8 cellular contexts compared by ENCODE assay signal in the genomic region with DNA sequence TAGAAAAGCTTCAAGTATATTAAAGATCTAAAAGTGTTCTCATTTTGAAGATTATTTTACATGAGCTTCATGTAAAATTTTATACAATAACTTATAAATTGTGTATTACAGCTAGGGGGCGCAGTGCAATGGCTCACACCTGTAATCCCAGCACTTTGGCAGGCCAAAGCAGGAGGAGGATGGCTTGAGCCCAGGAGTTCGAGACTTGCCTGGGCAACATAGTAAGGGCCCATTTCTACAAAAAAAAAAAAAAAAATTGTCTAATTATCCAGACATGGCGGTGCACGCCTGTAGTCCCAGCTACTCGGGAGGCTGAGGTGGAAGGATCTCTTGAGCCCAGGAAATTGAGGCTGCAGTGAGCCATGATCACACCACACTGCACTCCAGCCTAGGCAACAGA. TPM values are rescaled to one million over a fixed set of nuclear protein-coding genes. Genes with fewer than 3 reads are reported as not detected.
DNase-seq lines count a peak whose midpoint lies in the region; ATAC-seq and TF ChIP-seq lines count a peak whose summit lies in the region.

No MANE protein-coding gene starts in this region.

- no peak for TF ChIP-seq EP300 in Ishikawa (IDR thresholded peaks at IDR 0.05; ENCODE audit: borderline replicate concordance)

- TF ChIP-seq CTCF in esophagus squamous epithelium (IDR thresholded peaks at IDR 0.05) (peak in 5 of 6 experiments; percentile 40 to 67 (median 58)), prostate gland (IDR thresholded peaks at IDR 0.05) (peak in 3 of 4 experiments; percentile 35 to 52 (median 48))

- peak; percentile 55 for TF ChIP-seq RAD21 in Ishikawa (IDR thresholded peaks at IDR 0.05; ENCODE audit: low read depth)

- POLR2A ChIA-PET in activated CD4-positive, alpha-beta T cell treated with anti-CD3 and anti-CD28 coated beads for 36 hours (lab: Charles Lee) = interaction anchor here (0.9 kb wide), 1 partner anchor 139 kb away, joined by 14 read pairs; no protein-coding TSS in a partner anchor

- H3K27ac Mint-ChIP-seq in activated CD4-positive, alpha-beta T cell treated with anti-CD3 and anti-CD28 coated beads for 36 hours = no peak overlapping the region

- no peaks in the 10 kb centered on the region for H3K9me3 Mint-ChIP-seq in activated CD4-positive, alpha-beta T cell treated with anti-CD3 and anti-CD28 coated beads for 36 hours (ENCODE audit: low read depth)

- H3K27me3 ChIP-seq in esophagus squamous epithelium = no peaks in the 10 kb centered on the region
- H3K27me3 ChIP-seq in prostate gland (replicated peaks; ENCODE audit: insufficient read depth) = no peaks in the 10 kb centered on the region

- intact Hi-C loops in activated CD4-positive, alpha-beta T cell treated with anti-CD3 and anti-CD28 coated beads for 36 hours (cut with DNase I, micrococcal nuclease) = loop anchor here (1.0 to 2.0 kb wide), 2 partner anchors 61 to 136 kb away; no protein-coding TSS in a partner anchor
- intact Hi-C loops in esophagus squamous epithelium (cut with DNase I) = loop anchor here (10.0 kb wide), 1 partner anchor 141 kb away; no protein-coding TSS in a partner anchor
- intact Hi-C loops in prostate gland (cut with DNase I) = loop anchor here (5.0 kb wide), 1 partner anchor 138 kb away; no protein-coding TSS in a partner anchor

- H3K27ac ChIP-seq in esophagus squamous epithelium (no peak overlapping the region), prostate gland (no peak overlapping the region)

- in situ Hi-C loops in G401 (cut with HindIII; ENCODE audit: low sequenced_read_pairs) = no loop called here

- peak; percentile 73 for ATAC-seq in activated CD4-positive, alpha-beta T cell treated with anti-CD3 and anti-CD28 coated beads for 36 hours
- ATAC-seq in HG03175 (IDR thresholded peaks at IDR 0.05; ENCODE audit: unreplicated experiment) = no peak
- ATAC-seq in GM19463 (IDR thresholded peaks at IDR 0.05; ENCODE audit: unreplicated experiment) = no peak
- ATAC-seq in HG03045 (IDR thresholded peaks at IDR 0.05; ENCODE audit: unreplicated experiment) = no peak

- H3K4me3 ChIP-seq in esophagus squamous epithelium (no peak overlapping the region), prostate gland (no peak overlapping the region)

- WGBS in esophagus squamous epithelium, 2 donors = 75 to 76% methylated on average over 5 of the region's 5 CpGs
- WGBS in prostate gland = 76% methylated on average over 5 of the region's 5 CpGs

- peaks cover 8% of the 10 kb centered on the region for H3K4me1 Mint-ChIP-seq in activated CD4-positive, alpha-beta T cell treated with anti-CD3 and anti-CD28 coated beads for 36 hours

- H3K9me3 ChIP-seq in esophagus squamous epithelium (no peaks in the 10 kb centered on the region), prostate gland (no peaks in the 10 kb centered on the region)

- H3K4me3 Mint-ChIP-seq in activated CD4-positive, alpha-beta T cell treated with anti-CD3 and anti-CD28 coated beads for 36 hours = no peak overlapping the region

- H3K4me1 ChIP-seq in esophagus squamous epithelium (no peaks in the 10 kb centered on the region), prostate gland (replicated peaks) (no peaks in the 10 kb centered on the region)

- peaks cover 17% of the 10 kb centered on the region for H3K36me3 Mint-ChIP-seq in activated CD4-positive, alpha-beta T cell treated with anti-CD3 and anti-CD28 coated beads for 36 hours (ENCODE audit: low read depth)

- no peaks in the 10 kb centered on the region for H3K27me3 Mint-ChIP-seq in activated CD4-positive, alpha-beta T cell treated with anti-CD3 and anti-CD28 coated beads for 36 hours

- H3K36me3 ChIP-seq in esophagus squamous epithelium (peaks cover 0 to 84% (median 11%) of the 10 kb centered on the region in 3 donors), prostate gland (no peaks in the 10 kb centered on the region)

- CTCF ChIA-PET in activated CD4-positive, alpha-beta T cell treated with anti-CD3 and anti-CD28 coated beads for 36 hours (lab: Charles Lee) = interaction anchor here (0.6 to 4.5 kb wide), 29 partner anchors 8 to 186 kb away, joined by 3 to 25 read pairs (median 4); no protein-coding TSS in a partner anchor

- DNase-seq in G401 (ENCODE audit: low spot score) (peak; percentile 22), esophagus squamous epithelium (lab: John Stamatoyannopoulos, UW) (no peak), prostate gland (ENCODE audit: low spot score) (no peak)
- DNase-seq in activated CD4-positive, alpha-beta T cell treated with anti-CD3 and anti-CD28 coated beads for 36 hours = peak; percentile 65

- TF ChIP-seq POLR2A in esophagus squamous epithelium (IDR thresholded peaks at IDR 0.05) (no peak), prostate gland (IDR thresholded peaks at IDR 0.05) (no peak)

TF ChIP-seq in Ishikawa, 13 proteins besides CTCF, POLR2A, EP300 and RAD21:
- TF ChIP-seq, protein P1, sequence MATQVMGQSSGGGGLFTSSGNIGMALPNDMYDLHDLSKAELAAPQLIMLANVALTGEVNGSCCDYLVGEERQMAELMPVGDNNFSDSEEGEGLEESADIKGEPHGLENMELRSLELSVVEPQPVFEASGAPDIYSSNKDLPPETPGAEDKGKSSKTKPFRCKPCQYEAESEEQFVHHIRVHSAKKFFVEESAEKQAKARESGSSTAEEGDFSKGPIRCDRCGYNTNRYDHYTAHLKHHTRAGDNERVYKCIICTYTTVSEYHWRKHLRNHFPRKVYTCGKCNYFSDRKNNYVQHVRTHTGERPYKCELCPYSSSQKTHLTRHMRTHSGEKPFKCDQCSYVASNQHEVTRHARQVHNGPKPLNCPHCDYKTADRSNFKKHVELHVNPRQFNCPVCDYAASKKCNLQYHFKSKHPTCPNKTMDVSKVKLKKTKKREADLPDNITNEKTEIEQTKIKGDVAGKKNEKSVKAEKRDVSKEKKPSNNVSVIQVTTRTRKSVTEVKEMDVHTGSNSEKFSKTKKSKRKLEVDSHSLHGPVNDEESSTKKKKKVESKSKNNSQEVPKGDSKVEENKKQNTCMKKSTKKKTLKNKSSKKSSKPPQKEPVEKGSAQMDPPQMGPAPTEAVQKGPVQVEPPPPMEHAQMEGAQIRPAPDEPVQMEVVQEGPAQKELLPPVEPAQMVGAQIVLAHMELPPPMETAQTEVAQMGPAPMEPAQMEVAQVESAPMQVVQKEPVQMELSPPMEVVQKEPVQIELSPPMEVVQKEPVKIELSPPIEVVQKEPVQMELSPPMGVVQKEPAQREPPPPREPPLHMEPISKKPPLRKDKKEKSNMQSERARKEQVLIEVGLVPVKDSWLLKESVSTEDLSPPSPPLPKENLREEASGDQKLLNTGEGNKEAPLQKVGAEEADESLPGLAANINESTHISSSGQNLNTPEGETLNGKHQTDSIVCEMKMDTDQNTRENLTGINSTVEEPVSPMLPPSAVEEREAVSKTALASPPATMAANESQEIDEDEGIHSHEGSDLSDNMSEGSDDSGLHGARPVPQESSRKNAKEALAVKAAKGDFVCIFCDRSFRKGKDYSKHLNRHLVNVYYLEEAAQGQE (IDR thresholded peaks at IDR 0.05; ENCODE audit: low read depth) = no peak
- TF ChIP-seq TCF12 (IDR thresholded peaks at IDR 0.05; ENCODE audit: low read depth) = no peak
- TF ChIP-seq TEAD4 (IDR thresholded peaks at IDR 0.05) = no peak
- TF ChIP-seq FOXM1 (IDR thresholded peaks at IDR 0.05; ENCODE audit: borderline replicate concordance, low read depth) = no peak

RNA-seq across cellular contexts. Expression of a gene that starts 16.6 kb away (rescaled TPM):
- 17.6 and 18.6 TPM in 2 replicates for total RNA-seq in G401 (2014; rRNA removed; shearing (Covaris generic))
- 10 to 100 TPM; 10.6 to 14.8 TPM for total RNA-seq in activated CD4-positive, alpha-beta T cell treated with anti-CD3 and anti-CD28 coated beads for 36 hours
- total RNA-seq in esophagus squamous epithelium = 10 to 100 TPM; 10.4 to 27.0 (median 12.6) TPM
- 10 to 100 TPM; 28.9 to 33.7 TPM for total RNA-seq in prostate gland

Comparison
In these comparisons a context has a peak if more than half of its experiments do, and no peak if none do; other contexts are left out.
1. DNase-seq: peak in G401 (single experiment) and activated CD4-positive, alpha-beta T cell treated with anti-CD3 and anti-CD28 coated beads for 36 hours (single experiment); none in esophagus squamous epithelium (single experiment) and prostate gland (single experiment).